ENCODE assay signal across 17 cellular contexts in genomic region chr1:31434101-31434871, GRCh38. TPM values are rescaled to one million over a fixed set of nuclear protein-coding genes. Genes with fewer than 3 reads are reported as not detected.
DNase-seq lines count a peak whose midpoint lies in the region; ATAC-seq and TF ChIP-seq lines count a peak whose summit lies in the region.
"Had no signal": no experiment of that assay in that cellular context is flagged by ENCODE, and none has a peak within 500 bp of the region (broad histone marks: within the 10 kb centered on the region; RNA-seq: fewer than 3 reads in every experiment).

No MANE protein-coding gene starts in this region.

- TF ChIP-seq CTCF in gastrocnemius medialis (IDR thresholded peaks at IDR 0.05 in 4 of 5, conservative IDR thresholded peaks at IDR 0.05 in 1 of 5) (no peak), BE2C (IDR thresholded peaks at IDR 0.05; ENCODE audit: low read depth, low read length) (no peak)

- H3K27me3 ChIP-seq in NT2/D1 (ENCODE audit: insufficient read depth, insufficient read length) (no peaks in the 10 kb centered on the region), gastrocnemius medialis (no peaks in the 10 kb centered on the region), BE2C (no peaks in the 10 kb centered on the region)

- H3K9ac ChIP-seq in NT2/D1 (ENCODE audit: insufficient read length, low read depth), result no peak overlapping the region
- H3K9ac ChIP-seq: parathyroid adenoma had no signal

- H3K4me3 ChIP-seq in NT2/D1 (ENCODE audit: insufficient read length, low read depth) (no peak overlapping the region), gastrocnemius medialis (no peak overlapping the region), BE2C (ENCODE audit: low read depth, low read length) (no peak overlapping the region)

- no peak overlapping the region for H3K4me3 Mint-ChIP-seq in activated CD4-positive, alpha-beta memory T cell treated with anti-CD3 and anti-CD28 coated beads for 36 hours
- H3K4me3 Mint-ChIP-seq: stimulated activated naive CD8-positive, alpha-beta T cell treated with anti-CD3 and anti-CD28 coated beads, Interleukin-15, Interleukin-2, amounts not matched to agents 100 ng/mL and 50 ng/mL, for 24 hours had no signal

- H3K9me3 ChIP-seq in NT2/D1 (ENCODE audit: insufficient read depth, low read length), result no peaks in the 10 kb centered on the region
- H3K9me3 ChIP-seq in gastrocnemius medialis, result no peaks in the 10 kb centered on the region
- no peaks in the 10 kb centered on the region for H3K9me3 ChIP-seq in BE2C

- CTCF ChIA-PET in activated CD4-positive, alpha-beta memory T cell treated with anti-CD3 and anti-CD28 coated beads for 36 hours (lab: Charles Lee), result interaction anchor here (1.1 kb wide), 1 partner anchor 115 kb away, joined by 3 read pairs; no protein-coding TSS in a partner anchor

- no peak overlapping the region for H3K27ac Mint-ChIP-seq in activated CD4-positive, alpha-beta memory T cell treated with anti-CD3 and anti-CD28 coated beads for 36 hours
- H3K27ac Mint-ChIP-seq: stimulated activated naive CD8-positive, alpha-beta T cell treated with anti-CD3 and anti-CD28 coated beads, Interleukin-15, Interleukin-2, amounts not matched to agents 100 ng/mL and 50 ng/mL, for 24 hours had no signal

- no peaks in the 10 kb centered on the region for H3K4me1 Mint-ChIP-seq in activated CD4-positive, alpha-beta memory T cell treated with anti-CD3 and anti-CD28 coated beads for 36 hours (ENCODE audit: low read depth)

- intact Hi-C loops in activated CD4-positive, alpha-beta memory T cell treated with anti-CD3 and anti-CD28 coated beads for 36 hours (cut with micrococcal nuclease), result no loop called here
- intact Hi-C loops in gastrocnemius medialis (cut with DNase I; ENCODE audit: low total_unique reads), result no loop called here

- DNase-seq in ELF-1 (ENCODE audit: low read depth, low spot score) (peak; percentile 31), NT2/D1 (ENCODE audit: low read depth, low spot score) (peak; percentile 28), iPS-NIHi11 (ENCODE audit: low spot score) (peak; percentile 62), retina (peak; percentile 35), gastrocnemius medialis (no peak), BE2C (no peak), dedifferentiated amniotic fluid mesenchymal stem cell (ENCODE audit: extremely low spot score) (no peak)
- no peak for DNase-seq in activated CD4-positive, alpha-beta memory T cell treated with anti-CD3 and anti-CD28 coated beads for 36 hours
- DNase-seq: activated T-cell treated with anti-CD3 and anti-CD28 coated beads, Interleukin-2, amount 50 U/mL, for 48 hours; glutamatergic neuron; Kasumi-1; NCI-H1436; NCI-H226; stimulated activated CD4-positive, alpha-beta T cell treated with anti-CD3 and anti-CD28 coated beads, Interleukin-12 subunit alpha, Interleukin-12 subunit beta, amount 100 ng/mL, for 4 hours; T1000 had no signal

- no peak overlapping the region for H3K27ac ChIP-seq in gastrocnemius medialis
- H3K27ac ChIP-seq: parathyroid adenoma had no signal

- no peaks in the 10 kb centered on the region for H3K9me3 Mint-ChIP-seq in activated CD4-positive, alpha-beta memory T cell treated with anti-CD3 and anti-CD28 coated beads for 36 hours
- H3K9me3 Mint-ChIP-seq: stimulated activated naive CD8-positive, alpha-beta T cell treated with anti-CD3 and anti-CD28 coated beads, Interleukin-15, Interleukin-2, amounts not matched to agents 100 ng/mL and 50 ng/mL, for 24 hours had no signal

- no peak for ATAC-seq in gastrocnemius medialis

- H3K36me3 Mint-ChIP-seq in activated CD4-positive, alpha-beta memory T cell treated with anti-CD3 and anti-CD28 coated beads for 36 hours, result no peaks in the 10 kb centered on the region

- TF ChIP-seq POLR2A in gastrocnemius medialis (IDR thresholded peaks at IDR 0.05), result no peak

- peaks cover 16% of the 10 kb centered on the region for H3K36me3 ChIP-seq in NT2/D1 (ENCODE audit: insufficient read depth, insufficient read length, low read length)
- H3K36me3 ChIP-seq in gastrocnemius medialis, result no peaks in the 10 kb centered on the region
- H3K36me3 ChIP-seq in BE2C, result no peaks in the 10 kb centered on the region

- H3K4me1 ChIP-seq in NT2/D1 (ENCODE audit: insufficient read depth, insufficient read length) (peaks cover 18% of the 10 kb centered on the region), gastrocnemius medialis (no peaks in the 10 kb centered on the region), BE2C (no peaks in the 10 kb centered on the region)
- H3K4me1 ChIP-seq: parathyroid adenoma had no signal

- in situ Hi-C loops in gastrocnemius medialis (cut with MboI; ENCODE audit: low sequenced_read_pairs in 4 of 4), result no loop called here

- POLR2A ChIA-PET in activated CD4-positive, alpha-beta memory T cell treated with anti-CD3 and anti-CD28 coated beads for 36 hours (lab: Charles Lee), result no interaction called here

- no peaks in the 10 kb centered on the region for H3K27me3 Mint-ChIP-seq in activated CD4-positive, alpha-beta memory T cell treated with anti-CD3 and anti-CD28 coated beads for 36 hours
- H3K27me3 Mint-ChIP-seq: stimulated activated naive CD8-positive, alpha-beta T cell treated with anti-CD3 and anti-CD28 coated beads, Interleukin-15, Interleukin-2, amounts not matched to agents 100 ng/mL and 50 ng/mL, for 24 hours had no signal

RNA-seq across cellular contexts. Expression of gene SERINC2, which starts 21.3 kb away (rescaled TPM):
- under 1 TPM; 0.29 to 0.34 TPM for total RNA-seq in activated CD4-positive, alpha-beta memory T cell treated with anti-CD3 and anti-CD28 coated beads for 36 hours
- total RNA-seq in gastrocnemius medialis, result 10 to 100 TPM; 21.2 to 53.4 (median 35.9) TPM
- polyA plus RNA-seq in BE2C (2012; ENCODE audit: insufficient read depth, insufficient read length, low read depth), result 2.3 TPM

Comparison
In these comparisons a context has a peak if more than half of its experiments do, and no peak if none do; other contexts are left out.
1. DNase-seq: peak in ELF-1 (single experiment), NT2/D1 (single experiment), iPS-NIHi11 (single experiment) and retina (single experiment); none in activated CD4-positive, alpha-beta memory T cell treated with anti-CD3 and anti-CD28 coated beads for 36 hours (single experiment), gastrocnemius medialis (0 of 2), BE2C (single experiment) and dedifferentiated amniotic fluid mesenchymal stem cell (single experiment).
2. RNA of gene SERINC2, which starts 21.3 kb away (total RNA-seq): 21.2 to 53.4 TPM in gastrocnemius medialis; 0.29 to 0.34 TPM in activated CD4-positive, alpha-beta memory T cell treated with anti-CD3 and anti-CD28 coated beads for 36 hours; every median in the first group is over 10 times any median in the second.